Comparison of ENCODE assay signal across 26 cellular contexts in genomic region chr4:126752702-126753101, GRCh38.
"Had no signal": no experiment of that assay in that cellular context is flagged by ENCODE, and none has a peak within 500 bp of the region (broad histone marks: within the 10 kb centered on the region; RNA-seq: fewer than 3 reads in every experiment).

No MANE protein-coding gene starts in this region.

- ATAC-seq: activated T-helper 17 cell treated with anti-CD3 and anti-CD28 coated beads, Interleukin-2, amount 50 U/mL, for 72 hours; HepG2; SK-N-SH treated with all-trans-retinoic acid at 6 μM for 48 hours had no signal

- H3K4me3 ChIP-seq: cardiac muscle cell, MG63, Peyer's patch, SJSA1 had no signal

- H3K27ac ChIP-seq: cardiac muscle cell, Peyer's patch, SJSA1, VCaP had no signal

- DNase-seq: activated CD4-positive, alpha-beta memory T cell treated with anti-CD3 and anti-CD28 coated beads, Interleukin-2, amount 10 ng/mL, durations not matched to agents 7 days and 5 days; activated CD4-positive, alpha-beta T cell treated with anti-CD3 and anti-CD28 coated beads, Interleukin-2, amount 50 U/mL, for 1 hour; activated CD4-positive, CD25-positive, alpha-beta regulatory T cell; activated gamma-delta T cell; activated naive CD4-positive, alpha-beta T cell treated with anti-CD3 and anti-CD28 coated beads for 36 hours; activated T-cell treated with anti-CD3 and anti-CD28 coated beads for 4 hours; activated T-cell treated with anti-CD3 and anti-CD28 coated beads, Interleukin-2, amount 50 U/mL, for 48 hours; amygdala; cerebellar nuclear complex; MG63; NCI-H1105; NCI-H1436; NCI-H1694 treated with DMSO at 0.1 percent for 48 hours; NCI-H2029 treated with DMSO at 0.1 percent for 48 hours; NCI-H345; NCI-H510A; NCI-H526 treated with DMSO at 0.1 percent for 48 hours; Peyer's patch; SHP77; T-helper 9 cell had no signal

- H3K36me3 ChIP-seq: cardiac muscle cell, MG63, Peyer's patch, SJSA1 had no signal

- H3K27me3 ChIP-seq: cardiac muscle cell, MG63, Peyer's patch, SJSA1 had no signal

- H3K9me3 ChIP-seq: SJSA1 had no signal

- H3K4me1 ChIP-seq: Peyer's patch, SJSA1 had no signal
